28 cellular contexts compared by ENCODE assay signal in the genomic region with DNA sequence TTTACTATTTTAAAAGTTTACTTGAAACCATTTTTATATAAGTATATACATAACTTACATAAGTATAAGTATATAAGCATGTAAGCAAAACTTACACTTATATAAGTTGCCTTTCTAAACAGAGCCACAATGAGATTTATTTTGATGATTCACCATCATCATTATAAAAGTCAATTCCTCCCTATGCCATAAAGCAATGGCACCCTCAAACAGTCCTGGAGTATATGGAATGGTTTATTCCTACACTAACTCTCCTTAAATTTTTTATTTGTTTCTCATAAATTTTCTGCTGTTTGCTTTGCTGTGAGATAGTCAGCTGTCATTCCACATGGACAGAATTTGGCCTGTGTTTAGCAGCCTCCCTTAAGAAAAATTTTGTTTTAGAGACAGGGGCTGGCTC.
"Had no signal": no experiment of that assay in that cellular context is flagged by ENCODE, and none has a peak within 500 bp of the region (broad histone marks: within the 10 kb centered on the region; RNA-seq: fewer than 3 reads in every experiment).

No MANE protein-coding gene starts in this region.

- DNase-seq: activated CD4-positive, alpha-beta memory T cell treated with anti-CD3 and anti-CD28 coated beads, Interleukin-2, amount 10 ng/mL, durations not matched to agents 7 days and 5 days; activated CD4-positive, alpha-beta T cell treated with anti-CD3 and anti-CD28 coated beads for 4 hours; activated CD4-positive, alpha-beta T cell treated with anti-CD3 and anti-CD28 coated beads, Interleukin-2, amount 10 ng/mL, durations not matched to agents 7 days and 5 days; activated CD4-positive, alpha-beta T cell treated with anti-CD3 and anti-CD28 coated beads, Interleukin-2, amount 50 U/mL, for 4 hours; activated CD4-positive, CD25-positive, alpha-beta regulatory T cell; activated CD4-positive, CD25-positive, alpha-beta regulatory T cell treated with anti-CD3 and anti-CD28 coated beads, Interleukin-2, amount 50 U/mL, for 72 hours; activated CD8-positive, alpha-beta memory T cell treated with anti-CD3 and anti-CD28 coated beads, Interleukin-2, amount 50 U/mL, for 48 hours; activated effector memory CD4-positive, alpha-beta T cell treated with anti-CD3 and anti-CD28 coated beads, Interleukin-2, amount 50 U/mL, for 16 hours; activated naive CD4-positive, alpha-beta T cell treated with anti-CD3 and anti-CD28 coated beads, Interleukin-2, amount 10 ng/mL, durations not matched to agents 7 days and 5 days; activated naive CD8-positive, alpha-beta T cell treated with anti-CD3 and anti-CD28 coated beads, Interleukin-2, amount 10 ng/mL, durations not matched to agents 7 days and 5 days; activated T-cell treated with anti-CD3 and anti-CD28 coated beads for 4 hours; activated T-cell treated with anti-CD3 and anti-CD28 coated beads, Interleukin-2, amount 50 U/mL, for 4 hours; central memory CD4-positive, alpha-beta T cell; cerebellar nuclear complex; colonic mucosa; dorsolateral prefrontal cortex; effector memory CD4-positive, alpha-beta T cell; endodermal cell; foreskin fibroblast; head of caudate nucleus; T-helper 1 cell; T-helper 17 cell; T1000 had no signal

- H3K9me3 Mint-ChIP-seq: activated naive CD8-positive, alpha-beta T cell treated with anti-CD3 and anti-CD28 coated beads, Interleukin-2, amount 10 ng/mL, durations not matched to agents 7 days and 5 days; activated T-cell treated with anti-CD3 and anti-CD28 coated beads, Interleukin-2, amount 50 U/mL, for 4 hours; activated T-helper 1 cell treated with anti-CD3 and anti-CD28 coated beads, Interleukin-12 subunit alpha, Interleukin-12 subunit beta, Interleukin-2, Interleukin-4 antibody, amounts not matched to agents 30 ng/mL and 10 ng/mL and 1 ng/mL, durations not matched to agents 14 hours and 24 hours and 36 hours; T-helper 2 cell treated with Interferon-gamma antibody and Interleukin-4, amounts not matched to agents 5 μg/mL and 100 μg/mL, for 36 hours had no signal

- H3K27me3 Mint-ChIP-seq: activated CD4-positive, alpha-beta memory T cell treated with anti-CD3 and anti-CD28 coated beads, Interleukin-2, amount 10 ng/mL, durations not matched to agents 7 days and 5 days; activated CD4-positive, alpha-beta T cell treated with anti-CD3 and anti-CD28 coated beads, Interleukin-2, amount 10 ng/mL, durations not matched to agents 7 days and 5 days; brain had no signal

- H3K27ac Mint-ChIP-seq: activated CD4-positive, alpha-beta memory T cell treated with anti-CD3 and anti-CD28 coated beads, Interleukin-2, amount 10 ng/mL, durations not matched to agents 7 days and 5 days; activated CD4-positive, alpha-beta T cell treated with anti-CD3 and anti-CD28 coated beads, Interleukin-2, amount 10 ng/mL, durations not matched to agents 7 days and 5 days; activated naive CD4-positive, alpha-beta T cell treated with anti-CD3 and anti-CD28 coated beads, Interleukin-2, amount 10 ng/mL, durations not matched to agents 7 days and 5 days; activated naive CD8-positive, alpha-beta T cell treated with anti-CD3 and anti-CD28 coated beads, Interleukin-2, amount 10 ng/mL, durations not matched to agents 7 days and 5 days; brain; endodermal cell; T-helper 17 cell; T-helper 2 cell treated with Interferon-gamma antibody and Interleukin-4, amounts not matched to agents 5 μg/mL and 100 μg/mL, for 36 hours had no signal

- H3K36me3 Mint-ChIP-seq: activated naive CD4-positive, alpha-beta T cell treated with anti-CD3 and anti-CD28 coated beads, Interleukin-2, amount 10 ng/mL, durations not matched to agents 7 days and 5 days; activated naive CD8-positive, alpha-beta T cell treated with anti-CD3 and anti-CD28 coated beads, Interleukin-2, amount 10 ng/mL, durations not matched to agents 7 days and 5 days; brain had no signal

- H3K4me3 Mint-ChIP-seq: activated CD4-positive, alpha-beta memory T cell treated with anti-CD3 and anti-CD28 coated beads, Interleukin-2, amount 10 ng/mL, durations not matched to agents 7 days and 5 days; activated CD4-positive, alpha-beta T cell treated with anti-CD3 and anti-CD28 coated beads, Interleukin-2, amount 10 ng/mL, durations not matched to agents 7 days and 5 days; activated naive CD4-positive, alpha-beta T cell treated with anti-CD3 and anti-CD28 coated beads, Interleukin-2, amount 10 ng/mL, durations not matched to agents 7 days and 5 days; activated naive CD8-positive, alpha-beta T cell treated with anti-CD3 and anti-CD28 coated beads, Interleukin-2, amount 10 ng/mL, durations not matched to agents 7 days and 5 days; brain; endodermal cell; T-helper 17 cell; T-helper 2 cell treated with Interferon-gamma antibody and Interleukin-4, amounts not matched to agents 5 μg/mL and 100 μg/mL, for 36 hours had no signal

- FAIRE-seq: frontal cortex had no signal

- ATAC-seq: esophagus mucosa, T-helper 17 cell had no signal
